Comparison of ENCODE assay signal across 8 cellular contexts in genomic region chr1:206469933-206470691, GRCh38. TPM values are rescaled to one million over a fixed set of nuclear protein-coding genes. Genes with fewer than 3 reads are reported as not detected.
DNase-seq lines count a peak whose midpoint lies in the region; ATAC-seq and TF ChIP-seq lines count a peak whose summit lies in the region.

TSS of gene IKBKE (plus strand) at chr1:206470476. CDS start at chr1:206473228, 2,752 bp downstream.

- peak within 1 kb of the TSS; percentile 91 for H3K4me3 Mint-ChIP-seq in CD8-positive, alpha-beta T cell
- peak within 1 kb of the TSS; percentile 91 for H3K4me3 Mint-ChIP-seq in activated naive CD8-positive, alpha-beta T cell

- H3K36me3 ChIP-seq in CD8-positive, alpha-beta T cell (ENCODE audit: insufficient read depth, low read length): peaks cover 12% of the 10 kb centered on the region
- H3K36me3 ChIP-seq in cardiac muscle cell (peaks cover 2% of the 10 kb centered on the region), trophoblast cell (ENCODE audit: control insufficient read depth in 1 of 2, insufficient read depth in 2 of 2, low read length in 2 of 2) (no peaks in the 10 kb centered on the region)

- no peaks in the 10 kb centered on the region for H3K9me3 ChIP-seq in CD8-positive, alpha-beta T cell (ENCODE audit: low read length)
- H3K9me3 ChIP-seq in cardiac muscle cell (ENCODE audit: low read depth): no peaks in the 10 kb centered on the region
- peaks cover 5% of the 10 kb centered on the region for H3K9me3 ChIP-seq in trophoblast cell (ENCODE audit: insufficient read depth, low read depth, low read length)

- H3K4me1 Mint-ChIP-seq in CD8-positive, alpha-beta T cell (ENCODE audit: low read depth): peaks cover 75% of the 10 kb centered on the region
- peaks cover 85% of the 10 kb centered on the region for H3K4me1 Mint-ChIP-seq in activated naive CD8-positive, alpha-beta T cell (ENCODE audit: low read depth)

- H3K27me3 Mint-ChIP-seq in CD8-positive, alpha-beta T cell (ENCODE audit: low read depth): no peaks in the 10 kb centered on the region
- H3K27me3 Mint-ChIP-seq in activated naive CD8-positive, alpha-beta T cell: no peaks in the 10 kb centered on the region

- intact Hi-C loops in CD8-positive, alpha-beta T cell (cut with DNase I, micrococcal nuclease): loop anchor here in 1 of 2 experiments (5.0 kb wide), 1 partner anchor 37 kb away; the partner anchor contains the start of gene RASSF5

- H3K27me3 ChIP-seq in CD8-positive, alpha-beta T cell (ENCODE audit: insufficient read depth, low read length): no peaks in the 10 kb centered on the region
- no peaks in the 10 kb centered on the region for H3K27me3 ChIP-seq in cardiac muscle cell
- no peaks in the 10 kb centered on the region for H3K27me3 ChIP-seq in trophoblast cell (ENCODE audit: insufficient read depth, low read length)

- peak within 1 kb of the TSS; percentile 23 for H3K14ac ChIP-seq in trophoblast cell (ENCODE audit: low read length)

- H3K27ac Mint-ChIP-seq in CD8-positive, alpha-beta T cell: peak within 1 kb of the TSS; percentile 91
- H3K27ac Mint-ChIP-seq in activated naive CD8-positive, alpha-beta T cell: peak within 1 kb of the TSS; percentile 89

- peak within 1 kb of the TSS; percentile 70 for H3K4me2 ChIP-seq in trophoblast cell (ENCODE audit: low read length)

- H3K27ac ChIP-seq in CD8-positive, alpha-beta T cell (ENCODE audit: low read depth, low read length): peak within 1 kb of the TSS; percentile 53
- H3K27ac ChIP-seq in RWPE1 (peak within 1 kb of the TSS; percentile 74), cardiac muscle cell (peak within 1 kb of the TSS; percentile 24), trophoblast cell (ENCODE audit: low read depth, low read length) (peak within 1 kb of the TSS; percentile 45)

- CTCF ChIA-PET in CD8-positive, alpha-beta T cell (lab: Charles Lee): interaction anchor here (0.7 to 5.3 kb wide), 21 partner anchors 8 to 536 kb away, joined by 3 to 50 read pairs (median 3); partner anchors contain the start of genes DYRK3 and EIF2D
- CTCF ChIA-PET in RWPE1 (lab: Yijun Ruan, JAX): interaction anchor here (0.6 to 3.5 kb wide), 10 partner anchors 8 to 1495 kb away, joined by 3 to 46 read pairs (median 4); no protein-coding TSS in a partner anchor

- H3K4me3 ChIP-seq in CD8-positive, alpha-beta T cell (ENCODE audit: low read depth, low read length): peak within 1 kb of the TSS; percentile 89
- H3K4me3 ChIP-seq in cardiac muscle cell (peak within 1 kb of the TSS; percentile 43), trophoblast cell (ENCODE audit: low read depth, low read length) (peak within 1 kb of the TSS; percentile 65)

- peaks cover 11% of the 10 kb centered on the region for H3K79me1 ChIP-seq in trophoblast cell (ENCODE audit: low read length)

- H2BK5ac ChIP-seq in trophoblast cell (ENCODE audit: low read depth, low read length, poor library complexity): peak within 1 kb of the TSS; percentile 47

- peak within 1 kb of the TSS; percentile 43 for H4K12ac ChIP-seq in trophoblast cell (ENCODE audit: low read depth, low read length)

- DNase-seq in CD8-positive, alpha-beta T cell: peak in 5 of 7 experiments; percentile 29 to 72 (median 50)
- DNase-seq in RWPE1 (ENCODE audit: low spot score): peak; percentile 89
- peak; percentile 67 to 69 for DNase-seq in cardiac muscle cell (ENCODE audit: low read depth in 1 of 2, low spot score in 1 of 2)
- DNase-seq in trophoblast cell: peak; percentile 41 to 59
- DNase-seq in mesenteric fat pad (ENCODE audit: low spot score): no peak

- H3K36me3 Mint-ChIP-seq in CD8-positive, alpha-beta T cell: peaks cover 31% of the 10 kb centered on the region
- H3K36me3 Mint-ChIP-seq in activated naive CD8-positive, alpha-beta T cell: no peaks in the 10 kb centered on the region

- WGBS in trophoblast cell (ENCODE audit: extremely low coverage, insufficient coverage, insufficient read length): no CpG with 5 or more reads among the region's 10 CpGs

- peak within 1 kb of the TSS; percentile 71 for H4K8ac ChIP-seq in trophoblast cell (ENCODE audit: low read depth, low read length)

- peak; percentile 49 for ATAC-seq in CD8-positive, alpha-beta T cell
- ATAC-seq in GM19035 (IDR thresholded peaks at IDR 0.05; ENCODE audit: unreplicated experiment) (peak; percentile 75), HG03354 (IDR thresholded peaks at IDR 0.05; ENCODE audit: poor library complexity, severe bottlenecking, unreplicated experiment) (peak; percentile 64)

- H3K18ac ChIP-seq in trophoblast cell (ENCODE audit: low read length): peak within 1 kb of the TSS; percentile 76

- H3K4me1 ChIP-seq in CD8-positive, alpha-beta T cell (ENCODE audit: insufficient read depth, low read length): peaks cover 67% of the 10 kb centered on the region
- H3K4me1 ChIP-seq in cardiac muscle cell (ENCODE audit: low read depth): peaks cover 40% of the 10 kb centered on the region
- H3K4me1 ChIP-seq in trophoblast cell (ENCODE audit: control insufficient read depth in 1 of 2, insufficient read depth in 2 of 2, low read length in 2 of 2): peaks cover 22 to 33% of the 10 kb centered on the region in 2 experiments

- H3K79me2 ChIP-seq in trophoblast cell (ENCODE audit: control insufficient read depth, insufficient read depth, low read length, poor library complexity): peaks cover 4% of the 10 kb centered on the region

- H2BK12ac ChIP-seq in trophoblast cell (ENCODE audit: low read length): peak within 1 kb of the TSS; percentile 81

- no peak for TF ChIP-seq CTCF in CD8-positive, alpha-beta T cell (IDR thresholded peaks at IDR 0.05)
- TF ChIP-seq CTCF in RWPE1 (conservative IDR thresholded peaks at IDR 0.05; ENCODE audit: low read depth): peak; percentile 26; the same call in 1 of the 2 replicates
- TF ChIP-seq CTCF in cardiac muscle cell (IDR thresholded peaks at IDR 0.05; ENCODE audit: low read depth, low read length): peak; percentile 44

- H2BK120ac ChIP-seq in trophoblast cell (ENCODE audit: insufficient read depth, low read length, poor library complexity): peak within 1 kb of the TSS; percentile 67

- H3K9me3 Mint-ChIP-seq in CD8-positive, alpha-beta T cell: no peaks in the 10 kb centered on the region
- no peaks in the 10 kb centered on the region for H3K9me3 Mint-ChIP-seq in activated naive CD8-positive, alpha-beta T cell (ENCODE audit: low read depth)

- POLR2A ChIA-PET in CD8-positive, alpha-beta T cell (lab: Charles Lee): interaction anchor here (0.7 to 2.1 kb wide), 11 partner anchors 8 to 199 kb away, joined by 3 to 8 read pairs (median 4); partner anchors contain the start of gene RASSF5
- POLR2A ChIA-PET in RWPE1 (lab: Yijun Ruan, JAX; ENCODE audit: low non-redundant PET): interaction anchor here (0.6 to 1.4 kb wide), 3 partner anchors 10 to 29 kb away, joined by 3 to 5 read pairs (median 4); no protein-coding TSS in a partner anchor

- H2AK5ac ChIP-seq in trophoblast cell (ENCODE audit: low read length): peak within 1 kb of the TSS; percentile 6

- H3K23ac ChIP-seq in trophoblast cell (ENCODE audit: low read length): no peak within 1 kb of the TSS

- H4K91ac ChIP-seq in trophoblast cell (ENCODE audit: low read depth, low read length): peak within 1 kb of the TSS; percentile 87

- H3K9ac ChIP-seq in trophoblast cell (ENCODE audit: low read length): peak within 1 kb of the TSS; percentile 21

- peak within 1 kb of the TSS; percentile 84 for H2AFZ ChIP-seq in trophoblast cell (ENCODE audit: insufficient read depth, low read length, poor library complexity)

- peak within 1 kb of the TSS; percentile 61 for H3K4ac ChIP-seq in trophoblast cell (ENCODE audit: low read depth, low read length)

RNA-seq across cellular contexts. Expression of gene IKBKE, which starts in this region (rescaled TPM):
- total RNA-seq in CD8-positive, alpha-beta T cell: 10 to 100 TPM; 24.6 to 25.2 TPM
- total RNA-seq in cardiac muscle cell (22.8 and 24.7 TPM in 2 replicates), mesenteric fat pad (9.9 TPM)
- polyA plus RNA-seq in cardiac muscle cell: 13.6 and 27.0 TPM in 2 replicates
- polyA plus RNA-seq in trophoblast cell (2013): 3.0 and 3.3 TPM in 2 replicates

Comparison
In these comparisons a context has a peak if more than half of its experiments do, and no peak if none do; other contexts are left out.
1. H3K27ac ChIP-seq: peak in every context shown above with its lines; median percentile 74 in RWPE1; 53 in CD8-positive, alpha-beta T cell; 45 in trophoblast cell; 24 in cardiac muscle cell.